Comparison of ENCODE assay signal across 20 cellular contexts in the genomic region with DNA sequence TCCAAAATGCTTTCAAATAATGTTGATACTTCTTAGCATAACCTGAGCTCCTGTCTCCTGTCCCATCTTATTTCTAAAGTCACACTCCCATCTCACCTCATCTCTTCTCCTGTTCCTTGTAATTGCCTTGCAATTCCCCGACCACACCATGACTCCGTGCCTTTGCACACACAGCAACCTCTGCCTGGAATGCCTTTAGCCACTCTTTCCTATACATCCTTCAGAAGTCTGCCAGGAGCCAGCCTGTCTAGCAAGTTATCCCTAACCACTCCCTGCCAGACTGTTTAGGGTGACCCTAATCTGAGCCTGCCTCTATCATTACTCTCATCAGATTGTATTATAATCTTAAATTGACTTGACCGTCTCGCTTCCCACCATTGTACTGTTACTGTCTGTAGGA.
DNase-seq lines count a peak whose midpoint lies in the region; ATAC-seq, FAIRE-seq and TF ChIP-seq lines count a peak whose summit lies in the region.
"Had no signal": no experiment of that assay in that cellular context is flagged by ENCODE, and none has a peak within 500 bp of the region (broad histone marks: within the 10 kb centered on the region; RNA-seq: fewer than 3 reads in every experiment).

No MANE protein-coding gene starts in this region.

- DNase-seq in stimulated activated naive CD8-positive, alpha-beta T cell treated with anti-CD3 and anti-CD28 coated beads, Interleukin-15, Interleukin-2, amounts not matched to agents 100 U/mL and 50 U/mL, for 24 hours: no peak
- DNase-seq in HTR-8/SVneo (ENCODE audit: insufficient read length, low spot score) (no peak), endodermal cell (peak; percentile 51), HK-2 (ENCODE audit: unreplicated experiment) (no peak)
- no peak for DNase-seq in stimulated activated naive CD8-positive, alpha-beta T cell treated with anti-CD3 and anti-CD28 coated beads, Interleukin-15, amount 100 ng/mL, for 72 hours
- no peak for DNase-seq in stimulated activated CD4-positive, alpha-beta T cell treated with anti-CD3 and anti-CD28 coated beads, Interleukin-12 subunit alpha, Interleukin-12 subunit beta, amount 100 ng/mL, for 4 hours
- DNase-seq: CD4-positive, alpha-beta T cell; CD8-positive, alpha-beta memory T cell; DMS 273 treated with DMSO at 0.1 percent for 48 hours; DMS79; EL; GDM1; H9 had no signal

- no peak for TF ChIP-seq CTCF in endodermal cell (conservative IDR thresholded peaks at IDR 0.05)

- H3K4me1 ChIP-seq in endodermal cell (ENCODE audit: control insufficient read depth, insufficient read depth, low read length): no peaks in the 10 kb centered on the region

- no peaks in the 10 kb centered on the region for H3K36me3 Mint-ChIP-seq in stimulated activated naive CD8-positive, alpha-beta T cell treated with anti-CD3 and anti-CD28 coated beads, Interleukin-15, Interleukin-2, amounts not matched to agents 100 ng/mL and 50 ng/mL, for 24 hours (ENCODE audit: low read depth)
- H3K36me3 Mint-ChIP-seq in endodermal cell (ENCODE audit: low read depth): no peaks in the 10 kb centered on the region
- H3K36me3 Mint-ChIP-seq: CD14-positive monocyte; CD8-positive, alpha-beta memory T cell had no signal

- H3K4me3 ChIP-seq in endodermal cell (ENCODE audit: low read length): no peak overlapping the region
- H3K4me3 ChIP-seq: GM12878, GM23338 had no signal

- H3K9ac ChIP-seq in endodermal cell (ENCODE audit: extremely low read depth, low read length, poor library complexity, severe bottlenecking): no peak overlapping the region

- H3K4me3 Mint-ChIP-seq in stimulated activated naive CD8-positive, alpha-beta T cell treated with anti-CD3 and anti-CD28 coated beads, Interleukin-15, Interleukin-2, amounts not matched to agents 100 ng/mL and 50 ng/mL, for 24 hours: no peak overlapping the region
- H3K4me3 Mint-ChIP-seq in endodermal cell: no peak overlapping the region
- peak overlapping the region; percentile 30 to 64 for H3K4me3 Mint-ChIP-seq in stimulated activated naive CD8-positive, alpha-beta T cell treated with anti-CD3 and anti-CD28 coated beads, Interleukin-15, amount 100 ng/mL, for 72 hours
- H3K4me3 Mint-ChIP-seq: CD14-positive monocyte; CD4-positive, alpha-beta T cell; CD8-positive, alpha-beta memory T cell; GM23338; H9 had no signal

- ATAC-seq in stimulated activated naive CD8-positive, alpha-beta T cell treated with anti-CD3 and anti-CD28 coated beads, Interleukin-15, Interleukin-2, amounts not matched to agents 100 U/mL and 50 U/mL, for 24 hours: no peak
- no peak for ATAC-seq in stimulated activated naive CD8-positive, alpha-beta T cell treated with anti-CD3 and anti-CD28 coated beads, Interleukin-15, amount 100 ng/mL, for 72 hours
- no peak for ATAC-seq in HG03520 (IDR thresholded peaks at IDR 0.05; ENCODE audit: unreplicated experiment)
- ATAC-seq: GM23338, HCT116 had no signal

- peak; percentile 63 for FAIRE-seq in HTR-8/SVneo (lab: Jason Lieb, UNC)
- FAIRE-seq: D721Med, GM12878 had no signal

- 94% methylated on average over 4 of the region's 4 CpGs; no CpG with 5 or more reads in 1 of the 2 experiments for WGBS in endodermal cell (ENCODE audit: insufficient coverage in 1 of 2, insufficient read length in 1 of 2), 2 experiments

- no peak overlapping the region for H3K27ac ChIP-seq in endodermal cell (ENCODE audit: low read depth, low read length)

- no peaks in the 10 kb centered on the region for H3K9me3 ChIP-seq in endodermal cell (ENCODE audit: control insufficient read depth, low read length)

- peaks cover 21% of the 10 kb centered on the region for H3K4me1 Mint-ChIP-seq in stimulated activated naive CD8-positive, alpha-beta T cell treated with anti-CD3 and anti-CD28 coated beads, Interleukin-15, Interleukin-2, amounts not matched to agents 100 ng/mL and 50 ng/mL, for 24 hours (ENCODE audit: low read depth)
- peaks cover 3% of the 10 kb centered on the region for H3K4me1 Mint-ChIP-seq in endodermal cell
- peaks cover 25% of the 10 kb centered on the region for H3K4me1 Mint-ChIP-seq in stimulated activated naive CD8-positive, alpha-beta T cell treated with anti-CD3 and anti-CD28 coated beads, Interleukin-15, amount 100 ng/mL, for 72 hours
- H3K4me1 Mint-ChIP-seq: CD8-positive, alpha-beta memory T cell; GM23338 had no signal

- no peaks in the 10 kb centered on the region for H3K9me3 Mint-ChIP-seq in stimulated activated naive CD8-positive, alpha-beta T cell treated with anti-CD3 and anti-CD28 coated beads, Interleukin-15, Interleukin-2, amounts not matched to agents 100 ng/mL and 50 ng/mL, for 24 hours
- no peaks in the 10 kb centered on the region for H3K9me3 Mint-ChIP-seq in endodermal cell
- H3K9me3 Mint-ChIP-seq in stimulated activated naive CD8-positive, alpha-beta T cell treated with anti-CD3 and anti-CD28 coated beads, Interleukin-15, amount 100 ng/mL, for 72 hours: no peaks in the 10 kb centered on the region
- H3K9me3 Mint-ChIP-seq: CD14-positive monocyte; CD4-positive, alpha-beta T cell; CD8-positive, alpha-beta memory T cell; GM23338; H9 had no signal

- H3K36me3 ChIP-seq in endodermal cell (ENCODE audit: control insufficient read depth, insufficient read depth, low read length): no peaks in the 10 kb centered on the region

- peak overlapping the region; percentile 9 for H3K27ac Mint-ChIP-seq in stimulated activated naive CD8-positive, alpha-beta T cell treated with anti-CD3 and anti-CD28 coated beads, Interleukin-15, Interleukin-2, amounts not matched to agents 100 ng/mL and 50 ng/mL, for 24 hours
- H3K27ac Mint-ChIP-seq in endodermal cell: no peak overlapping the region
- H3K27ac Mint-ChIP-seq in stimulated activated naive CD8-positive, alpha-beta T cell treated with anti-CD3 and anti-CD28 coated beads, Interleukin-15, amount 100 ng/mL, for 72 hours: no peak overlapping the region
- H3K27ac Mint-ChIP-seq: CD14-positive monocyte; CD4-positive, alpha-beta T cell; CD8-positive, alpha-beta memory T cell; GM23338; H9 had no signal

- H3K27me3 ChIP-seq in endodermal cell (ENCODE audit: control insufficient read depth, insufficient read depth, low read length, poor library complexity, severe bottlenecking): no peaks in the 10 kb centered on the region

- H3K27me3 Mint-ChIP-seq in stimulated activated naive CD8-positive, alpha-beta T cell treated with anti-CD3 and anti-CD28 coated beads, Interleukin-15, Interleukin-2, amounts not matched to agents 100 ng/mL and 50 ng/mL, for 24 hours: peaks cover 17% of the 10 kb centered on the region
- H3K27me3 Mint-ChIP-seq in endodermal cell (ENCODE audit: insufficient read depth): no peaks in the 10 kb centered on the region
- H3K27me3 Mint-ChIP-seq in stimulated activated naive CD8-positive, alpha-beta T cell treated with anti-CD3 and anti-CD28 coated beads, Interleukin-15, amount 100 ng/mL, for 72 hours: no peaks in the 10 kb centered on the region
- H3K27me3 Mint-ChIP-seq: CD4-positive, alpha-beta T cell had no signal

Comparison
In these comparisons a context has a peak if more than half of its experiments do, and no peak if none do; other contexts are left out.
1. H3K4me3 Mint-ChIP-seq: peak in stimulated activated naive CD8-positive, alpha-beta T cell treated with anti-CD3 and anti-CD28 coated beads, Interleukin-15, amount 100 ng/mL, for 72 hours (2 of 2); none in stimulated activated naive CD8-positive, alpha-beta T cell treated with anti-CD3 and anti-CD28 coated beads, Interleukin-15, Interleukin-2, amounts not matched to agents 100 ng/mL and 50 ng/mL, for 24 hours (single experiment) and endodermal cell (single experiment).